Comparison of ENCODE assay signal across 25 cellular contexts in the genomic region with DNA sequence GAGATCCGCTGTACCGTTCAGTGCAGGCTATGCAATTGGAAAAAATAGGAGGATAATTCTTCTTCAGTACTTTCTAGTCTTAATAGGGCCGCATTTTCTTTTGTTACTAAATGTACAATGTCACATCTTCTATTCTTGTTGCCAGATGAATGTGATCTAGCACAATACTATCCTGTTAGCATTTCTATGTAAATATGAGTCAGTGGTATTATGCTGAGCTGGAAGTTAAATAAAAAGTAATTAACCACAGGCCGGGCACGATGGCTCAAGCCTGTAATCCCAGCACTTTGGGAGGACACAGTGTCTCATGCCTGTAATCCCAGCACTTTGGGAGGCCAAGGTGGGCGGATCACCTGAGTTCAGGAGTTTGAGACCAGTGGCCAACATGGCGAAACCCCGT. TPM values are rescaled to one million over a fixed set of nuclear protein-coding genes. Genes with fewer than 3 reads are reported as not detected.
DNase-seq lines count a peak whose midpoint lies in the region; ATAC-seq and TF ChIP-seq lines count a peak whose summit lies in the region.
"Had no signal": no experiment of that assay in that cellular context is flagged by ENCODE, and none has a peak within 500 bp of the region (broad histone marks: within the 10 kb centered on the region; RNA-seq: fewer than 3 reads in every experiment).

No MANE protein-coding gene starts in this region.

- no peak overlapping the region for H3K4me3 ChIP-seq in CD8-positive, alpha-beta T cell (ENCODE audit: low read depth, low read length)
- H3K4me3 ChIP-seq: coronary artery, left ventricle myocardium inferior, right lobe of liver, transverse colon had no signal

- POLR2A ChIA-PET in CD8-positive, alpha-beta T cell (lab: Charles Lee) = interaction anchor here (0.9 to 2.4 kb wide), 7 partner anchors 13 to 156 kb away, joined by 3 to 8 read pairs (median 7); no protein-coding TSS in a partner anchor

- no peaks in the 10 kb centered on the region for H3K9me3 Mint-ChIP-seq in activated CD4-positive, alpha-beta T cell treated with anti-CD3 and anti-CD28 coated beads, Interleukin-2, amount 10 ng/mL, durations not matched to agents 24 days and 14 days
- H3K9me3 Mint-ChIP-seq in CD8-positive, alpha-beta T cell = no peaks in the 10 kb centered on the region

- peaks cover 41% of the 10 kb centered on the region for H3K4me1 Mint-ChIP-seq in activated CD4-positive, alpha-beta T cell treated with anti-CD3 and anti-CD28 coated beads, Interleukin-2, amount 10 ng/mL, durations not matched to agents 24 days and 14 days
- peaks cover 21% of the 10 kb centered on the region for H3K4me1 Mint-ChIP-seq in CD8-positive, alpha-beta T cell (ENCODE audit: low read depth)
- peaks cover 33% of the 10 kb centered on the region for H3K4me1 Mint-ChIP-seq in T-helper 17 cell

- peaks cover 8% of the 10 kb centered on the region for H3K4me1 ChIP-seq in CD8-positive, alpha-beta T cell (ENCODE audit: insufficient read depth, low read length)
- H3K4me1 ChIP-seq: right lobe of liver had no signal

- H3K27ac Mint-ChIP-seq in activated CD4-positive, alpha-beta T cell treated with anti-CD3 and anti-CD28 coated beads, Interleukin-2, amount 10 ng/mL, durations not matched to agents 24 days and 14 days = no peak overlapping the region
- peak overlapping the region; percentile 15 for H3K27ac Mint-ChIP-seq in CD8-positive, alpha-beta T cell
- peak overlapping the region; percentile 97 for H3K27ac Mint-ChIP-seq in T-helper 17 cell
- H3K27ac Mint-ChIP-seq: nephron progenitor cell had no signal

- peak overlapping the region; percentile 35 for H3K4me3 Mint-ChIP-seq in activated CD4-positive, alpha-beta T cell treated with anti-CD3 and anti-CD28 coated beads, Interleukin-2, amount 10 ng/mL, durations not matched to agents 24 days and 14 days
- H3K4me3 Mint-ChIP-seq in CD8-positive, alpha-beta T cell = no peak overlapping the region
- peak overlapping the region; percentile 28 for H3K4me3 Mint-ChIP-seq in T-helper 17 cell
- H3K4me3 Mint-ChIP-seq: nephron progenitor cell had no signal

- no peaks in the 10 kb centered on the region for H3K36me3 ChIP-seq in CD8-positive, alpha-beta T cell (ENCODE audit: insufficient read depth, low read length)
- H3K36me3 ChIP-seq: left ventricle myocardium inferior, right lobe of liver, transverse colon had no signal

- no peak for TF ChIP-seq CTCF in CD8-positive, alpha-beta T cell (IDR thresholded peaks at IDR 0.05)

- no peak for ATAC-seq in CD8-positive, alpha-beta T cell
- ATAC-seq in T-helper 17 cell (no peak), esophagus mucosa (peak; percentile 49), HG03039 (IDR thresholded peaks at IDR 0.05; ENCODE audit: unreplicated experiment) (no peak)
- ATAC-seq: right lobe of liver; stimulated activated naive CD8-positive, alpha-beta T cell treated with anti-CD3 and anti-CD28 coated beads, Interleukin-15, Interleukin-2, amounts not matched to agents 100 U/mL and 50 U/mL, for 24 hours had no signal

- CTCF ChIA-PET in CD8-positive, alpha-beta T cell (lab: Charles Lee) = interaction anchor here (1.4 to 19.1 kb wide), 18 partner anchors 8 to 373 kb away, joined by 3 to 384 read pairs (median 8); partner anchors contain the start of gene BIRC3

- no peaks in the 10 kb centered on the region for H3K9me3 ChIP-seq in CD8-positive, alpha-beta T cell (ENCODE audit: low read length)
- no peaks in the 10 kb centered on the region for H3K9me3 ChIP-seq in T-helper 17 cell (ENCODE audit: control insufficient read depth, low read length, poor library complexity, severe bottlenecking)
- H3K9me3 ChIP-seq: right lobe of liver, transverse colon had no signal

- H3K36me3 Mint-ChIP-seq in activated CD4-positive, alpha-beta T cell treated with anti-CD3 and anti-CD28 coated beads, Interleukin-2, amount 10 ng/mL, durations not matched to agents 24 days and 14 days (ENCODE audit: low read depth) = peaks cover 2% of the 10 kb centered on the region
- H3K36me3 Mint-ChIP-seq in CD8-positive, alpha-beta T cell = no peaks in the 10 kb centered on the region
- H3K36me3 Mint-ChIP-seq in T-helper 17 cell (ENCODE audit: low read depth) = peaks cover 2% of the 10 kb centered on the region

- no peaks in the 10 kb centered on the region for H3K27me3 Mint-ChIP-seq in activated CD4-positive, alpha-beta T cell treated with anti-CD3 and anti-CD28 coated beads, Interleukin-2, amount 10 ng/mL, durations not matched to agents 24 days and 14 days
- no peaks in the 10 kb centered on the region for H3K27me3 Mint-ChIP-seq in CD8-positive, alpha-beta T cell (ENCODE audit: low read depth)
- no peaks in the 10 kb centered on the region for H3K27me3 Mint-ChIP-seq in T-helper 17 cell

- no peak overlapping the region for H3K27ac ChIP-seq in CD8-positive, alpha-beta T cell (ENCODE audit: low read depth, low read length)
- H3K27ac ChIP-seq: coronary artery, left ventricle myocardium inferior, right lobe of liver, transverse colon had no signal

- DNase-seq in activated CD4-positive, alpha-beta T cell treated with anti-CD3 and anti-CD28 coated beads, Interleukin-2, amount 10 ng/mL, durations not matched to agents 24 days and 14 days = no peak
- no peak for DNase-seq in activated CD4-positive, alpha-beta T cell treated with anti-CD3 and anti-CD28 coated beads, Interleukin-2, amount 50 U/mL, for 48 hours
- no peak for DNase-seq in CD8-positive, alpha-beta T cell
- no peak for DNase-seq in T-helper 17 cell
- DNase-seq in NCI-H146 treated with DMSO at 0.1 percent for 48 hours (lab: John Stamatoyannopoulos, UW; ENCODE audit: unreplicated experiment) = no peak
- no peak for DNase-seq in SW480 (ENCODE audit: low spot score)
- DNase-seq: 8988T; activated CD4-positive, alpha-beta T cell treated with anti-CD3 and anti-CD28 coated beads for 1 hour; activated naive CD4-positive, alpha-beta T cell treated with Interleukin-2 at 50 U/mL for 16 hours; AML-193; DMS79 treated with DMSO at 0.1 percent for 48 hours; left ventricle myocardium inferior; NCI-H1092 treated with DMSO at 0.1 percent for 48 hours; NCI-H2029; NCI-H226; nephron progenitor cell; right lobe of liver; SIG-M5; stimulated activated CD4-positive, alpha-beta T cell treated with anti-CD3 and anti-CD28 coated beads, Interleukin-12 subunit alpha, Interleukin-12 subunit beta, amount 100 ng/mL, for 4 hours; stimulated activated CD4-positive, alpha-beta T cell treated with anti-CD3 and anti-CD28 coated beads, Interleukin-4, amount 100 ng/mL, for 24 hours; stimulated activated naive CD8-positive, alpha-beta T cell treated with anti-CD3 and anti-CD28 coated beads, Interleukin-15, Interleukin-2, amounts not matched to agents 100 U/mL and 50 U/mL, for 24 hours; transverse colon had no signal

- intact Hi-C loops in activated CD4-positive, alpha-beta T cell treated with anti-CD3 and anti-CD28 coated beads, Interleukin-2, amount 10 ng/mL, durations not matched to agents 24 days and 14 days (cut with micrococcal nuclease) = no loop called here
- intact Hi-C loops in CD8-positive, alpha-beta T cell (cut with DNase I, micrococcal nuclease) = no loop called here

- no peaks in the 10 kb centered on the region for H3K27me3 ChIP-seq in CD8-positive, alpha-beta T cell (ENCODE audit: insufficient read depth, low read length)
- H3K27me3 ChIP-seq: right lobe of liver, transverse colon had no signal

RNA-seq across cellular contexts. Expression of gene BIRC3, which starts 24.3 kb away (rescaled TPM):
- 100 and 102 TPM in 2 replicates for total RNA-seq in activated CD4-positive, alpha-beta T cell treated with anti-CD3 and anti-CD28 coated beads, Interleukin-2, amount 10 ng/mL, durations not matched to agents 24 days and 14 days
- total RNA-seq in CD8-positive, alpha-beta T cell = 10 to 100 TPM; 88.0 to 90.4 TPM
- 100 to 1,000 TPM; 117 to 139 TPM for total RNA-seq in T-helper 17 cell
- total RNA-seq in esophagus mucosa = 2.2 TPM

RNA-seq across cellular contexts. Expression of gene BIRC2, which starts 54.1 kb away (rescaled TPM):
- 27.8 and 30.8 TPM in 2 replicates for total RNA-seq in activated CD4-positive, alpha-beta T cell treated with anti-CD3 and anti-CD28 coated beads, Interleukin-2, amount 10 ng/mL, durations not matched to agents 24 days and 14 days
- 100 to 1,000 TPM; 161 to 178 TPM for total RNA-seq in CD8-positive, alpha-beta T cell
- total RNA-seq in T-helper 17 cell = 10 to 100 TPM; 76.6 to 77.9 TPM
- 22.1 TPM for total RNA-seq in esophagus mucosa

Comparison
In these comparisons a context has a peak if more than half of its experiments do, and no peak if none do; other contexts are left out.
1. RNA of gene BIRC3, which starts 24.3 kb away (total RNA-seq): 117 to 139 TPM in T-helper 17 cell, 100 to 102 TPM in activated CD4-positive, alpha-beta T cell treated with anti-CD3 and anti-CD28 coated beads, Interleukin-2, amount 10 ng/mL, durations not matched to agents 24 days and 14 days and 88.0 to 90.4 TPM in CD8-positive, alpha-beta T cell; 2.2 TPM in esophagus mucosa (single experiment); every median in the first group is over 10 times any median in the second.